In genomic region chr6:152948150-152948768, GRCh38 we compare ENCODE assay signal across 7 cellular contexts. TPM values are rescaled to one million over a fixed set of nuclear protein-coding genes. Genes with fewer than 3 reads are reported as not detected.
DNase-seq lines count a peak whose midpoint lies in the region; ATAC-seq and TF ChIP-seq lines count a peak whose summit lies in the region.

No MANE protein-coding gene starts in this region.

- in situ Hi-C loops in G401 (cut with HindIII; ENCODE audit: low sequenced_read_pairs) = no loop called here

- TF ChIP-seq CTCF in OCI-LY7 (conservative IDR thresholded peaks at IDR 0.05; ENCODE audit: low read length) (peak; percentile 88), mesothelial cell of epicardium (IDR thresholded peaks at IDR 0.05; ENCODE audit: unreplicated experiment) (peak; percentile 55)

- H3K79me2 ChIP-seq in OCI-LY7 (ENCODE audit: insufficient read depth, low read depth, low read length) = no peaks in the 10 kb centered on the region

- H3K9me2 ChIP-seq in OCI-LY7 (ENCODE audit: insufficient read depth, low read length) = no peaks in the 10 kb centered on the region

- H2AFZ ChIP-seq in OCI-LY7 (ENCODE audit: low read length) = peak overlapping the region; percentile 59

- POLR2A ChIA-PET in OCI-LY7 (lab: Charles Lee) = interaction anchor here (0.8 to 1.1 kb wide), 4 partner anchors 83 to 195 kb away, joined by 3 to 4 read pairs (median 3); no protein-coding TSS in a partner anchor

- no peaks in the 10 kb centered on the region for H3K36me3 ChIP-seq in OCI-LY7 (ENCODE audit: insufficient read depth, low read length)

- H3K4me1 Mint-ChIP-seq in mesothelial cell of epicardium = no peaks in the 10 kb centered on the region

- CTCF ChIA-PET in OCI-LY7 (lab: Charles Lee; ENCODE audit: unreplicated experiment) = no interaction called here

- H3K9me3 Mint-ChIP-seq in mesothelial cell of epicardium = no peaks in the 10 kb centered on the region

- peak; percentile 81 for DNase-seq in G401 (ENCODE audit: low spot score)
- DNase-seq in OCI-LY7 (ENCODE audit: low spot score) = peak; percentile 53
- peak; percentile 50 for DNase-seq in dedifferentiated amniotic fluid mesenchymal stem cell (ENCODE audit: extremely low spot score)
- no peak for DNase-seq in mesothelial cell of epicardium (ENCODE audit: low spot score in 2 of 2, unreplicated experiment in 2 of 2)
- DNase-seq in occipital lobe (lab: John Stamatoyannopoulos, UW) = no peak

- H3K27ac ChIP-seq in OCI-LY7 (ENCODE audit: low read depth, low read length, poor library complexity, severe bottlenecking) = no peak overlapping the region

- no peak overlapping the region for H3K4me3 Mint-ChIP-seq in mesothelial cell of epicardium

- no peak overlapping the region for H3K4me3 ChIP-seq in OCI-LY7 (ENCODE audit: low read depth, low read length, poor library complexity, severe bottlenecking)

- peaks cover 9% of the 10 kb centered on the region for H3K27me3 Mint-ChIP-seq in mesothelial cell of epicardium (ENCODE audit: low read depth)

- no peaks in the 10 kb centered on the region for H4K20me1 ChIP-seq in OCI-LY7 (ENCODE audit: insufficient read depth, low read length)

- no peaks in the 10 kb centered on the region for H3K4me1 ChIP-seq in OCI-LY7 (ENCODE audit: insufficient read depth, low read length, poor library complexity, severe bottlenecking)

- ATAC-seq in GM19438 (IDR thresholded peaks at IDR 0.05; ENCODE audit: low read depth, unreplicated experiment) (peak; percentile 81), HG03439 (IDR thresholded peaks at IDR 0.05; ENCODE audit: unreplicated experiment) (peak; percentile 87)

- H3K27ac Mint-ChIP-seq in mesothelial cell of epicardium = no peak overlapping the region

- H3K4me2 ChIP-seq in OCI-LY7 (ENCODE audit: low read length) = no peak overlapping the region; the same call in 1 of the 2 replicates

- intact Hi-C loops in OCI-LY7 (cut with micrococcal nuclease; ENCODE audit: unreplicated experiment) = loop anchor here (1.0 to 10.0 kb wide), 3 partner anchors 84 to 393 kb away; no protein-coding TSS in a partner anchor

- H3K9me3 ChIP-seq in OCI-LY7 (ENCODE audit: low read length) = no peaks in the 10 kb centered on the region

- no TSS peak for BruUV-seq in OCI-LY7 (replicated peaks; lab: Mats Ljungman, UMichigan)

- H3K36me3 Mint-ChIP-seq in mesothelial cell of epicardium = no peaks in the 10 kb centered on the region

RNA-seq across cellular contexts. Expression of gene FBXO5, which starts 34.6 kb away (rescaled TPM):
- total RNA-seq in G401 (2014; rRNA removed; shearing (Covaris generic)) = 30.5 and 32.5 TPM in 2 replicates
- total RNA-seq in OCI-LY7 (2014; rRNA removed; shearing (Covaris generic)) = 47.8 and 53.2 TPM in 2 replicates
- total RNA-seq in OCI-LY7 (2022) = 68.0 and 73.8 TPM in 2 replicates
- 16.6 to 17.7 TPM (median 17.1 TPM) in 3 replicates for total RNA-seq in mesothelial cell of epicardium
- total RNA-seq in occipital lobe = 6.4 TPM

RNA-seq across cellular contexts. Expression of gene MTRF1L, which starts 54.2 kb away (rescaled TPM):
- total RNA-seq in G401 (2014; rRNA removed; shearing (Covaris generic)) = 8.0 and 29.1 TPM in 2 replicates
- 10.4 and 11.0 TPM in 2 replicates for total RNA-seq in OCI-LY7 (2014; rRNA removed; shearing (Covaris generic))
- total RNA-seq in OCI-LY7 (2022) (14.0 and 19.2 TPM in 2 replicates), mesothelial cell of epicardium (14.8 to 17.0 TPM (median 16.5 TPM) in 3 replicates), occipital lobe (16.8 TPM)

Comparison
In these comparisons a context has a peak if more than half of its experiments do, and no peak if none do; other contexts are left out.
1. DNase-seq: peak in G401 (single experiment), OCI-LY7 (single experiment) and dedifferentiated amniotic fluid mesenchymal stem cell (single experiment); none in mesothelial cell of epicardium (0 of 2) and occipital lobe (single experiment).